ENCODE assay signal across 32 cellular contexts in genomic region chr1:25720624-25721023, GRCh38.
"Had no signal": no experiment of that assay in that cellular context is flagged by ENCODE, and none has a peak within 500 bp of the region (broad histone marks: within the 10 kb centered on the region; RNA-seq: fewer than 3 reads in every experiment).

No MANE protein-coding gene starts in this region.

- H3K4me1 Mint-ChIP-seq: activated B cell treated with CpG ODN at 0.5 μM for 24 hours; activated CD8-positive, alpha-beta memory T cell treated with anti-CD3 and anti-CD28 coated beads, Interleukin-2, amount 10 ng/mL, durations not matched to agents 7 days and 5 days had no signal

- H3K27ac ChIP-seq: body of pancreas, colonic mucosa, epithelial cell of prostate, esophagus squamous epithelium, WERI-Rb-1 had no signal

- H3K27me3 ChIP-seq: body of pancreas, colonic mucosa, esophagus squamous epithelium had no signal

- ATAC-seq: activated CD4-positive, CD25-positive, alpha-beta regulatory T cell treated with anti-CD3 and anti-CD28 coated beads, Interleukin-2, amount 50 U/mL, for 24 hours; activated CD8-positive, alpha-beta memory T cell treated with anti-CD3 and anti-CD28 coated beads, Interleukin-2, amount 10 ng/mL, durations not matched to agents 7 days and 5 days; activated CD8-positive, alpha-beta T cell treated with anti-CD3 and anti-CD28 coated beads, Interleukin-2, amount 10 ng/mL, durations not matched to agents 7 days and 5 days; body of pancreas; T-cell had no signal

- H3K9me3 ChIP-seq: body of pancreas, colonic mucosa, esophagus squamous epithelium had no signal

- H3K4me3 ChIP-seq: body of pancreas, colonic mucosa, esophagus squamous epithelium had no signal

- H3K36me3 ChIP-seq: colonic mucosa, esophagus squamous epithelium, WERI-Rb-1 had no signal

- H3K27me3 Mint-ChIP-seq: T-cell had no signal

- H3K4me3 Mint-ChIP-seq: activated B cell treated with CpG ODN at 0.5 μM for 24 hours; activated CD8-positive, alpha-beta memory T cell treated with anti-CD3 and anti-CD28 coated beads, Interleukin-2, amount 10 ng/mL, durations not matched to agents 7 days and 5 days; activated CD8-positive, alpha-beta T cell treated with anti-CD3 and anti-CD28 coated beads, Interleukin-2, amount 10 ng/mL, durations not matched to agents 7 days and 5 days; activated naive CD4-positive, alpha-beta T cell treated with anti-CD3 and anti-CD28 coated beads, Interleukin-2, amount 10 ng/mL, durations not matched to agents 7 days and 5 days; activated naive CD8-positive, alpha-beta T cell treated with anti-CD3 and anti-CD28 coated beads, Interleukin-2, amount 10 ng/mL, durations not matched to agents 7 days and 5 days; activated T-helper 1 cell treated with anti-CD3 and anti-CD28 coated beads, Interleukin-12 subunit alpha, Interleukin-12 subunit beta, Interleukin-2, Interleukin-4 antibody, amounts not matched to agents 30 ng/mL and 10 ng/mL and 1 ng/mL, durations not matched to agents 14 hours and 24 hours and 36 hours; T-cell; T-helper 1 cell treated with Interleukin-12 subunit alpha and Interleukin-12 subunit beta and Interleukin-4 antibody, amounts not matched to agents 30 μg/mL and 1 μg/mL, for 36 hours had no signal

- DNase-seq: activated B cell treated with CpG ODN at 0.5 μM for 24 hours; activated CD4-positive, alpha-beta T cell treated with anti-CD3 and anti-CD28 coated beads for 48 hours; activated CD4-positive, alpha-beta T cell treated with anti-CD3 and anti-CD28 coated beads, Interleukin-2, amount 50 U/mL, for 1 hour; activated CD4-positive, alpha-beta T cell treated with anti-CD3 and anti-CD28 coated beads, Interleukin-2, amount 50 U/mL, for 48 hours; activated CD8-positive, alpha-beta memory T cell treated with anti-CD3 and anti-CD28 coated beads, Interleukin-2, amount 10 ng/mL, durations not matched to agents 7 days and 5 days; activated CD8-positive, alpha-beta memory T cell treated with anti-CD3 and anti-CD28 coated beads, Interleukin-2, amount 50 U/mL, for 4 hours; activated CD8-positive, alpha-beta T cell treated with anti-CD3 and anti-CD28 coated beads, Interleukin-2, amount 10 ng/mL, durations not matched to agents 7 days and 5 days; activated naive CD4-positive, alpha-beta T cell treated with anti-CD3 and anti-CD28 coated beads, Interleukin-2, amount 10 ng/mL, durations not matched to agents 7 days and 5 days; activated naive CD8-positive, alpha-beta T cell treated with anti-CD3 and anti-CD28 coated beads, Interleukin-2, amount 10 ng/mL, durations not matched to agents 7 days and 5 days; activated T-cell treated with anti-CD3 and anti-CD28 coated beads, Interleukin-2, amount 50 U/mL, for 1 hour; activated T-cell treated with anti-CD3 and anti-CD28 coated beads, Interleukin-2, amount 50 U/mL, for 48 hours; amniotic stem cell; anterior cingulate cortex; body of pancreas; caudate nucleus; colonic mucosa; effector CD8-positive, alpha-beta T cell; esophagus squamous epithelium; foreskin fibroblast; head of caudate nucleus; hippocampal formation; T-cell; T-helper 9 cell; WERI-Rb-1 had no signal

- H3K4me1 ChIP-seq: body of pancreas, colonic mucosa had no signal

- FAIRE-seq: endometrium, endothelial cell of umbilical vein, frontal cortex had no signal

- H3K27ac Mint-ChIP-seq: activated B cell treated with CpG ODN at 0.5 μM for 24 hours; activated CD8-positive, alpha-beta memory T cell treated with anti-CD3 and anti-CD28 coated beads, Interleukin-2, amount 10 ng/mL, durations not matched to agents 7 days and 5 days; activated CD8-positive, alpha-beta T cell treated with anti-CD3 and anti-CD28 coated beads, Interleukin-2, amount 10 ng/mL, durations not matched to agents 7 days and 5 days; activated naive CD4-positive, alpha-beta T cell treated with anti-CD3 and anti-CD28 coated beads, Interleukin-2, amount 10 ng/mL, durations not matched to agents 7 days and 5 days; activated naive CD8-positive, alpha-beta T cell treated with anti-CD3 and anti-CD28 coated beads, Interleukin-2, amount 10 ng/mL, durations not matched to agents 7 days and 5 days; activated T-helper 1 cell treated with anti-CD3 and anti-CD28 coated beads, Interleukin-12 subunit alpha, Interleukin-12 subunit beta, Interleukin-2, Interleukin-4 antibody, amounts not matched to agents 30 ng/mL and 10 ng/mL and 1 ng/mL, durations not matched to agents 14 hours and 24 hours and 36 hours; activated T-helper 2 cell treated with anti-CD3 and anti-CD28 coated beads, Interferon-gamma antibody, Interleukin-2, Interleukin-4, amounts not matched to agents 10 μg/mL and 5 μg/mL and 100 μg/mL, durations not matched to agents 14 hours and 24 hours and 36 hours; T-cell; T-helper 1 cell treated with Interleukin-12 subunit alpha and Interleukin-12 subunit beta and Interleukin-4 antibody, amounts not matched to agents 30 μg/mL and 1 μg/mL, for 36 hours had no signal
